15 cellular contexts compared by ENCODE assay signal in the genomic region with DNA sequence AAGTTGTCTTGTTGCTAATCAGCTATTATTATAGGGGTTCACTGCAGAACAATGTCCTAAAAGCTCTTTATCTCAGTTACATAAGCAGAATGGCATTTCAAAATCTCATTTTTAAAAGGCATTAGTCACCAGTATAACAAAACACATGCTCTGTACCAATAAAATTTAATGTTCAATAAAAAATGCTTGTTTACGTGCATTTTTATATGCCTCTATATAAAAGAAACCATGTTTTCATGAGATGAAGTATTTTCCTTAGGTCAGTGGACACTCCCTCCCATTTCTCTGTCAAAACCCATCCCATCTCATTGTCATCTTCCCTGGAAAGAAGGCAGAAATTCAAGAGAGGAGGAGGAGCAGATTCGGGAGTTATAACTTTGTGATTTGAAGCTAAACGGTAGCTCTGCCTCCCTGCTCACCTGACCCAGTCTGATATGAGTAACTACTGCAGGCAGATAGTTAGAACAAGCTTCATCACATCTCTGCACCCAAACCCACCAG.
DNase-seq lines count a peak whose midpoint lies in the region; ATAC-seq and TF ChIP-seq lines count a peak whose summit lies in the region.
"Had no signal": no experiment of that assay in that cellular context is flagged by ENCODE, and none has a peak within 500 bp of the region (broad histone marks: within the 10 kb centered on the region; RNA-seq: fewer than 3 reads in every experiment).

No MANE protein-coding gene starts in this region.

- TF ChIP-seq POLR2A in GM18505 (IDR thresholded peaks at IDR 0.05; ENCODE audit: borderline replicate concordance, extremely low read depth, insufficient read depth, insufficient read length), result no peak

- H3K79me1 ChIP-seq in mesenchymal stem cell (replicated peaks; ENCODE audit: low read length, poor library complexity, severe bottlenecking), result no peaks in the 10 kb centered on the region

- POLR2A ChIA-PET in BJ (lab: Charles Lee), result interaction anchor here (0.9 kb wide), 1 partner anchor 194 kb away, joined by 3 read pairs; no protein-coding TSS in a partner anchor

- H2AK5ac ChIP-seq in mesenchymal stem cell (ENCODE audit: low read length, severe bottlenecking), result peak overlapping the region; percentile 35

- no peak for TF ChIP-seq CTCF in BJ (IDR thresholded peaks at IDR 0.05; ENCODE audit: insufficient read depth, low read depth, low read length)
- TF ChIP-seq CTCF in brain microvascular endothelial cell (IDR thresholded peaks at IDR 0.05; ENCODE audit: low read depth, low read length, missing control alignments), result no peak

- H4K91ac ChIP-seq in mesenchymal stem cell (ENCODE audit: low read length), result no peak overlapping the region

- H2BK12ac ChIP-seq in mesenchymal stem cell (ENCODE audit: low read length in 2 of 2), result no peak overlapping the region

- no peak overlapping the region for H2AFZ ChIP-seq in mesenchymal stem cell (ENCODE audit: low read depth, low read length)

- H3K27ac ChIP-seq in brain microvascular endothelial cell (peak overlapping the region; percentile 73), mesenchymal stem cell (ENCODE audit: low read length, poor library complexity, severe bottlenecking) (no peak overlapping the region)
- H3K27ac ChIP-seq: colonic mucosa, KMS-11 had no signal

- H3K18ac ChIP-seq in mesenchymal stem cell (ENCODE audit: low read depth in 1 of 2, low read length in 2 of 2), result peak overlapping the region in 1 of 2 experiments; percentile 29

- H2BK15ac ChIP-seq in mesenchymal stem cell (ENCODE audit: low read depth, poor library complexity, severe bottlenecking), result no peak overlapping the region

- ATAC-seq in HG03565 (IDR thresholded peaks at IDR 0.05; ENCODE audit: unreplicated experiment), result no peak
- no peak for ATAC-seq in GM18505 (IDR thresholded peaks at IDR 0.05; ENCODE audit: unreplicated experiment)
- ATAC-seq: WTC11 had no signal

- peak; percentile 83 for DNase-seq in BJ (ENCODE audit: low read depth)
- peak; percentile 85 for DNase-seq in LHCN-M2 (ENCODE audit: low read depth)
- DNase-seq in brain microvascular endothelial cell, result peak; percentile 48
- no peak for DNase-seq in mesenchymal stem cell
- no peak for DNase-seq in HPDE6-E6E7 (ENCODE audit: extremely low spot score)
- DNase-seq in NCI-H446 (lab: John Stamatoyannopoulos, UW), result no peak
- DNase-seq: activated naive CD4-positive, alpha-beta T cell treated with anti-CD3 and anti-CD28 coated beads, Interleukin-2, amount 10 ng/mL, durations not matched to agents 7 days and 5 days; BE2C; colonic mucosa; NCI-H2029; stimulated activated CD4-positive, alpha-beta T cell treated with anti-CD3 and anti-CD28 coated beads, Interleukin-2, amount 100 ng/mL, for 48 hours had no signal

- no peak overlapping the region for H3K23ac ChIP-seq in mesenchymal stem cell (ENCODE audit: low read length in 2 of 2)

- H3K27me3 ChIP-seq in BJ (ENCODE audit: control insufficient read depth, insufficient read depth, low read length) (no peaks in the 10 kb centered on the region), brain microvascular endothelial cell (replicated peaks) (no peaks in the 10 kb centered on the region), mesenchymal stem cell (ENCODE audit: control insufficient read depth in 1 of 2, insufficient read depth in 1 of 2, low read length in 2 of 2) (no peaks in the 10 kb centered on the region)
- H3K27me3 ChIP-seq: BE2C, colonic mucosa had no signal

- H3K9me3 ChIP-seq in mesenchymal stem cell (ENCODE audit: control insufficient read depth, low read length), result no peaks in the 10 kb centered on the region
- H3K9me3 ChIP-seq: BE2C, colonic mucosa had no signal

- H3K36me3 ChIP-seq in BJ (ENCODE audit: control insufficient read depth, insufficient read depth, low read length), result no peaks in the 10 kb centered on the region
- no peaks in the 10 kb centered on the region for H3K36me3 ChIP-seq in brain microvascular endothelial cell (replicated peaks)
- H3K36me3 ChIP-seq in mesenchymal stem cell (ENCODE audit: control insufficient read depth in 1 of 2, insufficient read depth in 2 of 2, low read depth in 1 of 2, low read length in 2 of 2), result no peaks in the 10 kb centered on the region
- H3K36me3 ChIP-seq: BE2C, colonic mucosa had no signal

- H3K14ac ChIP-seq in mesenchymal stem cell (ENCODE audit: low read length in 2 of 2), result no peak overlapping the region

- H2BK120ac ChIP-seq in mesenchymal stem cell (ENCODE audit: low read depth, low read length), result no peak overlapping the region

- H3K4me1 ChIP-seq in mesenchymal stem cell (ENCODE audit: control insufficient read depth, insufficient read depth, low read depth, low read length), result peaks cover 14% of the 10 kb centered on the region
- H3K4me1 ChIP-seq: colonic mucosa had no signal

- no peak overlapping the region for H2BK5ac ChIP-seq in mesenchymal stem cell (ENCODE audit: low read depth, low read length, poor library complexity, severe bottlenecking)

- H3K4me2 ChIP-seq in mesenchymal stem cell (ENCODE audit: low read length, poor library complexity, severe bottlenecking), result no peak overlapping the region
- H3K4me2 ChIP-seq: KMS-11 had no signal

- CTCF ChIA-PET in BJ (lab: Yijun Ruan, JAX), result no interaction called here

- H3K4ac ChIP-seq in mesenchymal stem cell (ENCODE audit: low read depth in 1 of 2, low read length in 2 of 2), result no peak overlapping the region

- H4K8ac ChIP-seq in mesenchymal stem cell (ENCODE audit: low read length), result no peak overlapping the region

- H3K9ac ChIP-seq in mesenchymal stem cell (ENCODE audit: low read length), result peak overlapping the region; percentile 50
- H3K9ac ChIP-seq: KMS-11 had no signal

- in situ Hi-C loops in brain microvascular endothelial cell (cut with HindIII; ENCODE audit: low pct_ligation_motif_present, low sequenced_read_pairs), result no loop called here

- WGBS in mesenchymal stem cell, result 93% methylated on average over 2 of the region's 3 CpGs

- H3K4me3 ChIP-seq in BJ (ENCODE audit: low read depth, low read length) (no peak overlapping the region), brain microvascular endothelial cell (ENCODE audit: low read depth, low read length) (no peak overlapping the region), mesenchymal stem cell (ENCODE audit: insufficient read depth in 1 of 2, low read depth in 1 of 2, low read length in 2 of 2) (peak overlapping the region in 1 of 2 experiments; percentile 14)
- H3K4me3 ChIP-seq: colonic mucosa had no signal

Comparison
In these comparisons a context has a peak if more than half of its experiments do, and no peak if none do; other contexts are left out.
1. DNase-seq: peak in BJ (single experiment), LHCN-M2 (single experiment) and brain microvascular endothelial cell (single experiment); none in mesenchymal stem cell (single experiment), HPDE6-E6E7 (single experiment) and NCI-H446 (0 of 2).